ENCODE assay signal across 8 cellular contexts in the genomic region with DNA sequence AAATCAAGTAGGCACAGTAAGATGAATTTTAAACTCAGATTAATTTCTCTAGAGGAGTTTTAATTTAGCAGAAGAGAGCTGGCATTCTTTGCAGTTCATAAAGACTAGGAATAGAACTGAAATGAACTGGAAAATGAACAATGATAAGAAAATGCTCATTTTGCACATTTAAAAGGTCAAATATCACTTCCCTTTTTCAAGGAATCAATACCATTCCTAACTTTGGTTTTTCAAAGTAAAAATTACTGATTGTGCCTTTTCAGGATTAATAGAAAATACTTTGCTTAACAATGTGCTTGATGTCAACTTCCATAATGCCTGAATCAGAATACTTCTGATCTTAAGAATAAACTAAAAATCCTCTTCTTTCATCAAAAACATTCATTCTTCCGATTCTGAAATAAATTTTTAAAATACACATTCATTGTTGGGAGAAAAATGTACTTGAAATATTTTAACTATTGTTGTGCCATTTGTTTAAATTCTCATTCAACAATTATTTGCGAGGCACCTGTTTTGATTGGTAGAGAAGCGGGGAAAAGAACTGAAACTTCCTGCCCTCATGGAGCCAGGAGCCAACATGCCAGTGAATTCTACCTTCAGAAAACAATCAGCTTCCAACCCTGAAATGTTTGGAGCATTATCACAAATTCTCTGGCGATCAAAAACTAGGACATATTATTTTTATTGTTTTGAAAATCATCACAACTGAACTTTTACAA. TPM values are rescaled to one million over a fixed set of nuclear protein-coding genes. Genes with fewer than 3 reads are reported as not detected.
DNase-seq lines count a peak whose midpoint lies in the region; ATAC-seq and TF ChIP-seq lines count a peak whose summit lies in the region.

No MANE protein-coding gene starts in this region.

- no peak overlapping the region; the same call in 1 of the 2 replicates for H3K27ac Mint-ChIP-seq in HFFc6

- H2AFZ ChIP-seq in ACC112 (ENCODE audit: low read length, unreplicated experiment), result no peak overlapping the region

- peaks cover 6% of the 10 kb centered on the region for H3K4me1 Mint-ChIP-seq in HFFc6 (ENCODE audit: low read depth)

- DNase-seq in HAP-1 (ENCODE audit: low spot score in 2 of 2) (no peak), cardiac fibroblast (ENCODE audit: low read depth in 2 of 2) (no peak), NCI-H1417 treated with DMSO at 0.1 percent for 48 hours (lab: John Stamatoyannopoulos, UW) (no peak), HFFc6 (no peak), left colon (no peak)
- no peak for DNase-seq in stimulated activated CD4-positive, alpha-beta T cell treated with anti-CD3 and anti-CD28 coated beads, Interleukin-4, amount 100 ng/mL, for 24 hours

- no peak overlapping the region for H3K27ac ChIP-seq in ACC112 (ENCODE audit: low read depth, low read length)
- H3K27ac ChIP-seq in mucosa of rectum (ENCODE audit: low read depth in 2 of 2, low read length in 2 of 2), result no peak overlapping the region

- no peak for TF ChIP-seq CTCF in cardiac fibroblast (IDR thresholded peaks at IDR 0.05; ENCODE audit: low read depth, low read length)
- no peak for TF ChIP-seq CTCF in HFFc6 (IDR thresholded peaks at IDR 0.05)

- no peaks in the 10 kb centered on the region; the same call in 1 of the 2 replicates for H3K36me3 Mint-ChIP-seq in HFFc6 (ENCODE audit: low read depth)

- no peaks in the 10 kb centered on the region for H3K36me3 ChIP-seq in ACC112 (ENCODE audit: insufficient read depth, low read length)
- H3K36me3 ChIP-seq in HAP-1 (replicated peaks), result peaks cover 18% of the 10 kb centered on the region
- H3K36me3 ChIP-seq in mucosa of rectum (ENCODE audit: control insufficient read depth in 2 of 2, insufficient read depth in 2 of 2, low read length in 2 of 2), result no peaks in the 10 kb centered on the region

- peaks cover 76% of the 10 kb centered on the region for H3K79me2 ChIP-seq in ACC112 (ENCODE audit: control insufficient read depth, insufficient read depth, low read length, unreplicated experiment)

- H3K27me3 ChIP-seq in ACC112 (ENCODE audit: insufficient read depth, low read length) (no peaks in the 10 kb centered on the region), HAP-1 (ENCODE audit: low read depth) (no peaks in the 10 kb centered on the region), mucosa of rectum (ENCODE audit: control insufficient read depth in 2 of 2, insufficient read depth in 2 of 2, low read length in 2 of 2) (no peaks in the 10 kb centered on the region)

- ATAC-seq in left colon, result no peak

- in situ Hi-C loops in HAP-1 (cut with MboI; ENCODE audit: low sequenced_read_pairs), result no loop called here

- no peak overlapping the region; the same call in 1 of the 2 replicates for H3K4me3 Mint-ChIP-seq in HFFc6

- H3K27me3 Mint-ChIP-seq in HFFc6 (ENCODE audit: insufficient read depth), result no peaks in the 10 kb centered on the region

- H3K9ac ChIP-seq in mucosa of rectum (ENCODE audit: low read depth in 1 of 2, low read length in 2 of 2), result no peak overlapping the region

- no peaks in the 10 kb centered on the region for H3K9me3 Mint-ChIP-seq in HFFc6

- peak overlapping the region; percentile 79 for H3K4me3 ChIP-seq in ACC112 (ENCODE audit: low read depth, low read length)
- H3K4me3 ChIP-seq in HAP-1, result peak overlapping the region; percentile 75
- peak overlapping the region; percentile 73 to 78 for H3K4me3 ChIP-seq in cardiac fibroblast (replicated peaks in 1 of 2; ENCODE audit: low read depth in 2 of 2, low read length in 2 of 2)
- H3K4me3 ChIP-seq in mucosa of rectum (ENCODE audit: low read length in 2 of 2), result peak overlapping the region; percentile 81 to 82

- H3K9me3 ChIP-seq in HAP-1, result no peaks in the 10 kb centered on the region
- no peaks in the 10 kb centered on the region for H3K9me3 ChIP-seq in mucosa of rectum (ENCODE audit: control insufficient read depth in 2 of 2, low read length in 2 of 2)

- intact Hi-C loops in left colon (cut with DNase I, micrococcal nuclease), result no loop called here

- H3K4me1 ChIP-seq in ACC112 (ENCODE audit: control insufficient read depth, insufficient read depth, low read length, unreplicated experiment) (peaks cover 25% of the 10 kb centered on the region), HAP-1 (peaks cover 25% of the 10 kb centered on the region), mucosa of rectum (ENCODE audit: control insufficient read depth in 2 of 2, insufficient read depth in 2 of 2, low read length in 2 of 2) (peaks cover 25 to 31% of the 10 kb centered on the region in 2 donors)

RNA-seq across cellular contexts. Expression of a gene that starts 2.1 kb away (rescaled TPM):
- total RNA-seq in HFFc6 (2021; fragmentation: NEBNext Ultra II Directional; extraction: Animal tissue kit (Norgen Biotek cat#: 25700)), result 10 to 100 TPM; 21.8 to 28.4 (median 26.3) TPM
- total RNA-seq in left colon, result 10 to 100 TPM; 33.3 to 34.2 TPM
